In the genomic region with DNA sequence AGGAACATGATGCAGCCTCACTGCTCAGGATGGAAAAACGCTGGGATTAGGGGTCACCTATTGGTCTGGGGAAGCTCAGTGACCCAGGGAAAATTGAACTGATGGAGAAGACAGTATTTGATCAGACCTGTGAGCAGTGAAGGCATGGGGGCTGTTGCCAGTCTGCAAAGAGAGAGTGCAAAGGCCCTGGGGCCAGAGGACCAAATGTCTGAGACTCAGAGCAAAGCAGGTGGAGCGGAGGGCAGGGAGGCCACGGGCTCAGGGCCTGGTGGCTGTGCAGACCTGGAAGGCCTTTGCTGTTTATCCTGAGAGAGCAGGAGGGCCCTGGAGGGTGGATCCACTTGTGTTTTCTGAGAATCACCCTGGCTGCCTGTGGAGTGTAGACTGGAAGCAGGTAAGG, we compare ENCODE assay signal across 15 cellular contexts.
DNase-seq lines count a peak whose midpoint lies in the region; ATAC-seq and TF ChIP-seq lines count a peak whose summit lies in the region.
"Had no signal": no experiment of that assay in that cellular context is flagged by ENCODE, and none has a peak within 500 bp of the region (broad histone marks: within the 10 kb centered on the region; RNA-seq: fewer than 3 reads in every experiment).

No MANE protein-coding gene starts in this region.

- H3K36me3 Mint-ChIP-seq in neural progenitor cell (peaks cover 11% of the 10 kb centered on the region), GM23338 (ENCODE audit: low read depth) (peaks cover 24% of the 10 kb centered on the region)

- H3K4me2 ChIP-seq in neural progenitor cell: no peak overlapping the region
- H3K4me2 ChIP-seq in GM23338: no peak overlapping the region

- 96 to 100% methylated on average over 2 to 3 of the region's 3 CpGs for WGBS in gastroesophageal sphincter (ENCODE audit: low coverage in 1 of 2), 2 donors

- H3K9ac ChIP-seq in neural progenitor cell (no peak overlapping the region), colonic mucosa (ENCODE audit: low read depth in 2 of 2, low read length in 2 of 2) (no peak overlapping the region)
- H3K9ac ChIP-seq: BLaER1 treated with 17β-estradiol and CSF1 and Interleukin-3, amounts not matched to agents 10 nM and 100 nM had no signal

- peaks cover 8 to 97% (median 47%) of the 10 kb centered on the region in 3 donors for H3K4me1 ChIP-seq in gastroesophageal sphincter
- H3K4me1 ChIP-seq in neural progenitor cell: no peaks in the 10 kb centered on the region
- H3K4me1 ChIP-seq in GM23338 (ENCODE audit: insufficient read depth): no peaks in the 10 kb centered on the region
- H3K4me1 ChIP-seq in colonic mucosa: no peaks in the 10 kb centered on the region
- H3K4me1 ChIP-seq: HAP-1 had no signal

- no peaks in the 10 kb centered on the region for H4K20me1 ChIP-seq in neural progenitor cell (ENCODE audit: low read depth)
- H4K20me1 ChIP-seq in GM23338 (replicated peaks; ENCODE audit: insufficient read depth): peaks cover 3% of the 10 kb centered on the region; the same call in 1 of the 2 replicates

- H3K9me3 ChIP-seq in gastroesophageal sphincter (peaks cover 0 to 5% (median 0%) of the 10 kb centered on the region in 3 donors), neural progenitor cell (ENCODE audit: low read depth) (no peaks in the 10 kb centered on the region), colonic mucosa (no peaks in the 10 kb centered on the region)

- peaks cover 26% of the 10 kb centered on the region for H3K4me1 Mint-ChIP-seq in neural progenitor cell
- peaks cover 5% of the 10 kb centered on the region; the same call in 1 of the 3 replicates for H3K4me1 Mint-ChIP-seq in GM23338

- DNase-seq in activated effector memory CD4-positive, alpha-beta T cell treated with anti-CD3 and anti-CD28 coated beads, Interleukin-2, amount 50 U/mL, for 16 hours: peak; percentile 38
- no peak for DNase-seq in activated effector memory CD4-positive, alpha-beta T cell treated with Interleukin-2 at 50 U/mL for 16 hours
- DNase-seq in neural progenitor cell (ENCODE audit: low spot score) (no peak), GM23338 (ENCODE audit: low spot score) (no peak), colonic mucosa (no peak), NCI-H526 (lab: John Stamatoyannopoulos, UW) (no peak)
- DNase-seq: 8988T; CD4-positive, CD25-positive, alpha-beta regulatory T cell; DMS53; GF-D8; HFFc6 had no signal

- ATAC-seq in gastroesophageal sphincter: no peak
- ATAC-seq in GM23338: no peak

- H3K27me3 Mint-ChIP-seq in neural progenitor cell (ENCODE audit: insufficient read depth, low read depth) (peaks cover 6% of the 10 kb centered on the region), GM23338 (ENCODE audit: insufficient read depth, low read depth, poor library complexity) (peaks cover 4% of the 10 kb centered on the region)
- H3K27me3 Mint-ChIP-seq: CD4-positive, CD25-positive, alpha-beta regulatory T cell had no signal

- H3F3A ChIP-seq in neural progenitor cell (ENCODE audit: low read depth): peaks cover 6% of the 10 kb centered on the region
- no peaks in the 10 kb centered on the region for H3F3A ChIP-seq in GM23338 (replicated peaks; ENCODE audit: low read depth)

- no peak for TF ChIP-seq POLR2A in gastroesophageal sphincter (IDR thresholded peaks at IDR 0.05)

- H3K27ac Mint-ChIP-seq in neural progenitor cell (peak overlapping the region; percentile 96), GM23338 (no peak overlapping the region)
- H3K27ac Mint-ChIP-seq: HFFc6 had no signal

- intact Hi-C loops in colonic mucosa (cut with DNase I): no loop called here

- no peak for TF ChIP-seq EP300 in gastroesophageal sphincter (IDR thresholded peaks at IDR 0.05)

- H2AFZ ChIP-seq in neural progenitor cell (replicated peaks) (no peak overlapping the region), GM23338 (no peak overlapping the region)

- peaks cover 26% of the 10 kb centered on the region for H3K9me3 Mint-ChIP-seq in neural progenitor cell
- H3K9me3 Mint-ChIP-seq in GM23338: peaks cover 30% of the 10 kb centered on the region

- H3K36me3 ChIP-seq in gastroesophageal sphincter (no peaks in the 10 kb centered on the region), neural progenitor cell (no peaks in the 10 kb centered on the region), GM23338 (ENCODE audit: insufficient read depth) (peaks cover 4% of the 10 kb centered on the region; the same call in 1 of the 2 replicates), colonic mucosa (no peaks in the 10 kb centered on the region)
- H3K36me3 ChIP-seq: HAP-1 had no signal

- H3K4me3 Mint-ChIP-seq in neural progenitor cell (no peak overlapping the region), GM23338 (no peak overlapping the region)
- H3K4me3 Mint-ChIP-seq: CD4-positive, CD25-positive, alpha-beta regulatory T cell; HFFc6 had no signal

- peak overlapping the region in 3 of 4 donors; percentile 41 to 77 (median 71) for H3K27ac ChIP-seq in gastroesophageal sphincter
- H3K27ac ChIP-seq in neural progenitor cell: no peak overlapping the region
- H3K27ac ChIP-seq in GM23338 (ENCODE audit: low read depth): no peak overlapping the region
- no peak overlapping the region for H3K27ac ChIP-seq in colonic mucosa
- H3K27ac ChIP-seq: BLaER1 treated with 17β-estradiol and CSF1 and Interleukin-3, amounts not matched to agents 10 nM and 100 nM; HL-60 had no signal

- H3K4me3 ChIP-seq in gastroesophageal sphincter (no peak overlapping the region), neural progenitor cell (no peak overlapping the region), GM23338 (no peak overlapping the region), colonic mucosa (no peak overlapping the region)
- H3K4me3 ChIP-seq: BLaER1 treated with 17β-estradiol and CSF1 and Interleukin-3, amounts not matched to agents 10 nM and 100 nM; HAP-1 had no signal

- H3K27me3 ChIP-seq in gastroesophageal sphincter (no peaks in the 10 kb centered on the region), neural progenitor cell (no peaks in the 10 kb centered on the region), GM23338 (ENCODE audit: insufficient read depth) (no peaks in the 10 kb centered on the region), colonic mucosa (no peaks in the 10 kb centered on the region)

- peaks cover 6% of the 10 kb centered on the region for H3K79me2 ChIP-seq in neural progenitor cell (ENCODE audit: low read depth)
- H3K79me2 ChIP-seq in GM23338 (replicated peaks; ENCODE audit: insufficient read depth): peaks cover 3% of the 10 kb centered on the region; the same call in 1 of the 2 replicates

- no peak for TF ChIP-seq CTCF in gastroesophageal sphincter (IDR thresholded peaks at IDR 0.05)
- no peak for TF ChIP-seq CTCF in neural progenitor cell (IDR thresholded peaks at IDR 0.05)
- no peak for TF ChIP-seq CTCF in GM23338 (conservative IDR thresholded peaks at IDR 0.05; ENCODE audit: low read depth in 2 of 2)
- no peak for TF ChIP-seq CTCF in colonic mucosa (IDR thresholded peaks at IDR 0.05)

- no peaks in the 10 kb centered on the region for H3K9me2 ChIP-seq in GM23338 (ENCODE audit: insufficient read depth)

TF ChIP-seq in GM23338, 12 proteins besides CTCF, POLR2A, EP300 and RAD21 (continues in another document):
- TF ChIP-seq STAT1 (IDR thresholded peaks at IDR 0.05; ENCODE audit: unreplicated experiment): no peak

Comparison
In these comparisons a context has a peak if more than half of its experiments do, and no peak if none do; other contexts are left out.
1. H3K27ac ChIP-seq: peak in gastroesophageal sphincter (3 of 4); none in neural progenitor cell (single experiment), GM23338 (single experiment) and colonic mucosa (single experiment).